In the genomic region with DNA sequence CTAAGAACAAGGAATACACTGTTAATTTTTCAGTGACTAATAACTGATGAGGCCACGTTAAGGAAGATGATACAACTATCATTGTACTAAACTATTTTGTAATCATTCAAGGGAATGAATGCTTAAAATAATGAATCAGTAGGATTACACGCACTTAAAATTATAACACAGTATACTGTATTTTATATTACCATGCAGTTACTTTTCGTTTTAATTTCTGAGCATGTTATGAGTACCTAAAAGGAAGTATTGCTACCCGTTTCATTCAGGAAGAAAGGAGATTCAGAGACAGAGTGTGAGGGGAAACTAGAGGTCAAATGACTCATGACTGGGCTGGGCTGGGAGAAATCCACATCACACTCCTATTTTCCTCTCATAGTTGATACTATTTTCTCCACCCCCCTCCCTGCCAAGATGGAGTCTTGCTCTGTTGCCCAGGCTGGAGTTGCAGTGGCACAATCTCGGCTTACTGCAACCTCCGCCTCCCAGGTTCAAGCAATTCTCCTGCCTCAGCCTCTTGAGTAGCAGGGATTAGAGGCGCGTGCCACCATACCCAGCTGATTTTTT, we compare ENCODE assay signal across 9 cellular contexts.
DNase-seq lines count a peak whose midpoint lies in the region; ATAC-seq, FAIRE-seq and TF ChIP-seq lines count a peak whose summit lies in the region.
"Had no signal": no experiment of that assay in that cellular context is flagged by ENCODE, and none has a peak within 500 bp of the region (broad histone marks: within the 10 kb centered on the region; RNA-seq: fewer than 3 reads in every experiment).

No MANE protein-coding gene starts in this region.

- peaks cover 0 to 8% of the 10 kb centered on the region in 2 donors for H3K4me1 ChIP-seq in small intestine (ENCODE audit: control insufficient read depth in 2 of 2, insufficient read depth in 1 of 2, low read depth in 1 of 2, low read length in 1 of 2)

- no peak overlapping the region for H3K4me3 ChIP-seq in epithelial cell of esophagus (ENCODE audit: low read length)
- H3K4me3 ChIP-seq in small intestine (ENCODE audit: low read depth in 1 of 2, low read length in 2 of 2): no peak overlapping the region

- 80 to 86% (median 82%) methylated on average over 8 of the region's 8 CpGs for WGBS in small intestine, 3 donors

- H3K27ac ChIP-seq in small intestine (ENCODE audit: low read depth in 1 of 2, low read length in 1 of 2): no peak overlapping the region

- H3K36me3 ChIP-seq in small intestine (ENCODE audit: control insufficient read depth in 2 of 2, insufficient read depth in 2 of 2, low read length in 2 of 2): no peaks in the 10 kb centered on the region

- no peaks in the 10 kb centered on the region for H3K9me3 ChIP-seq in small intestine (ENCODE audit: control insufficient read depth, low read depth)

- DNase-seq in activated CD4-positive, alpha-beta T cell treated with anti-CD3 and anti-CD28 coated beads for 48 hours: peak; percentile 4
- no peak for DNase-seq in activated CD4-positive, alpha-beta T cell treated with anti-CD3 and anti-CD28 coated beads, Interleukin-2, amount 50 U/mL, for 4 hours
- DNase-seq in OCI-M1 (lab: John Stamatoyannopoulos, UW): peak; percentile 7
- peak; percentile 56 for DNase-seq in epithelial cell of esophagus (ENCODE audit: low read depth)
- peak; percentile 21 for DNase-seq in small intestine
- DNase-seq in T-helper 2 cell: no peak
- DNase-seq in epidermal melanocyte (ENCODE audit: insufficient read length, low spot score): no peak
- DNase-seq: stimulated activated CD4-positive, alpha-beta T cell treated with anti-CD3 and anti-CD28 coated beads, Interleukin-2, amount 100 ng/mL, for 24 hours had no signal

- TF ChIP-seq CTCF in epithelial cell of esophagus (IDR thresholded peaks at IDR 0.05; ENCODE audit: insufficient read depth, low read depth, low read length, missing control alignments): no peak

- H3K27me3 ChIP-seq in small intestine (ENCODE audit: control insufficient read depth in 2 of 2, insufficient read depth in 2 of 2, low read length in 2 of 2): no peaks in the 10 kb centered on the region

- ATAC-seq in GM19328 (IDR thresholded peaks at IDR 0.05; ENCODE audit: unreplicated experiment): no peak

- FAIRE-seq in small intestine (lab: Jason Lieb, UNC): no peak

Comparison
In these comparisons a context has a peak if more than half of its experiments do, and no peak if none do; other contexts are left out.
1. DNase-seq: peak in activated CD4-positive, alpha-beta T cell treated with anti-CD3 and anti-CD28 coated beads for 48 hours (single experiment), OCI-M1 (single experiment), epithelial cell of esophagus (single experiment) and small intestine (single experiment); none in activated CD4-positive, alpha-beta T cell treated with anti-CD3 and anti-CD28 coated beads, Interleukin-2, amount 50 U/mL, for 4 hours (0 of 2), T-helper 2 cell (0 of 5) and epidermal melanocyte (single experiment).